In genomic region chr1:16786362-16786761, GRCh38 we compare ENCODE assay signal across 4 cellular contexts. TPM values are rescaled to one million over a fixed set of nuclear protein-coding genes. Genes with fewer than 3 reads are reported as not detected.
"Had no signal": no experiment of that assay in that cellular context is flagged by ENCODE, and none has a peak within 500 bp of the region (broad histone marks: within the 10 kb centered on the region; RNA-seq: fewer than 3 reads in every experiment).

No MANE protein-coding gene starts in this region.

RNA-seq across cellular contexts. Expression of gene RNU1-4, which starts 46.0 kb away (rescaled TPM):
- total RNA-seq: LHCN-M2, M059J had no signal
- polyA plus RNA-seq: aorta, IgD-negative memory B cell had no signal
